ENCODE assay signal across 15 cellular contexts in the genomic region with DNA sequence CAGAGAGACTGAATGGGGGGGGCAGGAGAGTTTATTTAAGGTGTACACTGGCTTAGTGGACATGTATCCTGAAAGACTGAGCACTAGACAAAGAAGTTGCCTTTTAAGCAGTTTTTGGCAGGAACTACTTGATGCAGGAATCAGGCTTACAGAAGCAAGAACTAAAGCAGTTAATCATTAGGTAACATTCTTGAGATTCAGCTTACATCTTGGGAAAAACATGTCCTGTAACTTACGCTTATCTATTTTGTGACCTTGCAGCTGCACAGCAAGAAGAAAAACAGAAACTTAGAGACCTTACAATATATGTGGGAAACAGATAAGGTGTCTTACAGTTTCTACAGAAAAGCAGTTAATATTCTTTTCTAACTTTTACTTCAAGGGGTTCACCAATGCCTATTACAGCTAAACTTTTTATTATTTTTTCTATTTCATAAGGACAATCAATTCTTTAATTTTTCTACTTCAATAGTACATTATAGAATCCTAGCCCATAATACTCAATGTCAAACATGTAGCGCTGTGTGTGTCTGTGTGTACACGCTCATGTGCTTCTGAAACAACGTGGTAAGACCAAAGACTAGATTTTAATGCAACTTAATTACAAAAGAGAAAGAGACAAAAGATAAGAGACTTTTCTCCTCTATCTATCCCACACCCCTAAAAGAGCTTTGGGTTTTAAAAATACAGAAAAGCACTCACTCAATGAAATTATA.
"Had no signal": no experiment of that assay in that cellular context is flagged by ENCODE, and none has a peak within 500 bp of the region (broad histone marks: within the 10 kb centered on the region; RNA-seq: fewer than 3 reads in every experiment).

No MANE protein-coding gene starts in this region.

- H3K27ac Mint-ChIP-seq: activated naive CD4-positive, alpha-beta T cell treated with anti-CD3 and anti-CD28 coated beads, Interleukin-2, amount 50 U/mL, for 24 hours; stimulated activated memory B cell treated with anti-CD40 and anti-IgM and Interleukin-4, amounts not matched to agents 10 μg/mL and 1 μg/mL and 100 μg/mL, for 72 hours had no signal

- H3K27ac ChIP-seq: breast epithelium, dorsolateral prefrontal cortex, left ventricle myocardium inferior, transverse colon had no signal

- H3K36me3 ChIP-seq: breast epithelium, transverse colon had no signal

- DNase-seq: activated CD4-positive, alpha-beta T cell treated with anti-CD3 and anti-CD28 coated beads, Interleukin-2, amount 50 U/mL, for 4 hours; activated effector memory CD4-positive, alpha-beta T cell treated with Interleukin-2 at 50 U/mL for 16 hours; activated T-cell treated with anti-CD3 and anti-CD28 coated beads, Interleukin-2, amount 50 U/mL, for 1 hour; dorsolateral prefrontal cortex; foreskin fibroblast; left ventricle myocardium inferior; right cardiac atrium; SK-N-SH; transverse colon had no signal

- H3K4me1 Mint-ChIP-seq: activated naive CD4-positive, alpha-beta T cell treated with anti-CD3 and anti-CD28 coated beads, Interleukin-2, amount 50 U/mL, for 24 hours; neural crest cell; stimulated activated memory B cell treated with anti-CD40 and anti-IgM and Interleukin-4, amounts not matched to agents 10 μg/mL and 1 μg/mL and 100 μg/mL, for 72 hours had no signal

- H3K4me3 Mint-ChIP-seq: activated naive CD4-positive, alpha-beta T cell treated with anti-CD3 and anti-CD28 coated beads, Interleukin-2, amount 50 U/mL, for 24 hours; neural crest cell; stimulated activated memory B cell treated with anti-CD40 and anti-IgM and Interleukin-4, amounts not matched to agents 10 μg/mL and 1 μg/mL and 100 μg/mL, for 72 hours had no signal

- H3K27me3 ChIP-seq: breast epithelium, dorsolateral prefrontal cortex, transverse colon had no signal

- H3K4me2 ChIP-seq: SK-N-SH, smooth muscle cell had no signal

- H3K4me1 ChIP-seq: breast epithelium, transverse colon had no signal

- ATAC-seq: esophagus mucosa; right cardiac atrium; stimulated activated memory B cell treated with anti-CD40 and anti-IgM and Interleukin-4, amounts not matched to agents 10 μg/mL and 1 μg/mL and 100 μg/mL, for 72 hours had no signal

- H3K9ac ChIP-seq: SK-N-SH had no signal

- H3K27me3 Mint-ChIP-seq: activated naive CD4-positive, alpha-beta T cell treated with anti-CD3 and anti-CD28 coated beads, Interleukin-2, amount 50 U/mL, for 24 hours; stimulated activated memory B cell treated with anti-CD40 and anti-IgM and Interleukin-4, amounts not matched to agents 10 μg/mL and 1 μg/mL and 100 μg/mL, for 72 hours had no signal

- H3K4me3 ChIP-seq: breast epithelium, dorsolateral prefrontal cortex, left ventricle myocardium inferior, smooth muscle cell, transverse colon had no signal
